In genomic region chr3:53166781-53167291, GRCh38 we compare ENCODE assay signal across 9 cellular contexts. TPM values are rescaled to one million over a fixed set of nuclear protein-coding genes. Genes with fewer than 3 reads are reported as not detected.
A peak's percentile ranks its signal among the peaks of the same experiment; 100 is the strongest.
DNase-seq lines count a peak whose midpoint lies in the region; ATAC-seq and TF ChIP-seq lines count a peak whose summit lies in the region.
"Had no signal": no experiment of that assay in that cellular context is flagged by ENCODE, and none has a peak within 500 bp of the region (broad histone marks: within the 10 kb centered on the region; RNA-seq: fewer than 3 reads in every experiment).

No MANE protein-coding gene starts in this region.

- H3K4me1 ChIP-seq in lower lobe of right lung: peaks cover 83% of the 10 kb centered on the region

- H3K27me3 ChIP-seq in brain microvascular endothelial cell (replicated peaks): no peaks in the 10 kb centered on the region
- no peaks in the 10 kb centered on the region for H3K27me3 ChIP-seq in lower lobe of right lung (ENCODE audit: low read depth)

- H3K36me3 ChIP-seq in brain microvascular endothelial cell (replicated peaks) (no peaks in the 10 kb centered on the region), lower lobe of right lung (peaks cover 17% of the 10 kb centered on the region)

- in situ Hi-C loops in KBM-7 (cut with MboI; ENCODE audit: low pct_unique_long_range_greater_than_20kb, low sequenced_read_pairs): no loop called here
- in situ Hi-C loops in brain microvascular endothelial cell (cut with HindIII; ENCODE audit: low pct_ligation_motif_present, low sequenced_read_pairs): no loop called here

- H3K4me3 ChIP-seq in brain microvascular endothelial cell (ENCODE audit: low read depth, low read length): no peak overlapping the region
- peak overlapping the region; percentile 30 for H3K4me3 ChIP-seq in lower lobe of right lung

- TF ChIP-seq CTCF in brain microvascular endothelial cell (IDR thresholded peaks at IDR 0.05; ENCODE audit: low read depth, low read length, missing control alignments) (no peak), lower lobe of right lung (IDR thresholded peaks at IDR 0.05) (no peak)

- peak; percentile 92 for DNase-seq in AG08396 (ENCODE audit: low spot score)
- peak; percentile 83 for DNase-seq in KBM-7
- DNase-seq in brain microvascular endothelial cell: peak; percentile 25
- peak; percentile 85 for DNase-seq in lower lobe of right lung
- no peak for DNase-seq in NCI-H345 (lab: John Stamatoyannopoulos, UW)
- no peak for DNase-seq in NCI-H2081 treated with DMSO at 0.1 percent for 48 hours (lab: John Stamatoyannopoulos, UW)
- DNase-seq in activated CD4-positive, alpha-beta T cell treated with anti-CD3 and anti-CD28 coated beads for 1 hour: no peak
- DNase-seq: RPMI8226 had no signal

- no peaks in the 10 kb centered on the region for H3K9me3 ChIP-seq in lower lobe of right lung

- H3K27ac ChIP-seq in brain microvascular endothelial cell (no peak overlapping the region), lower lobe of right lung (peak overlapping the region; percentile 73)

- intact Hi-C loops in lower lobe of right lung (cut with DNase I): no loop called here

- peak; percentile 70 to 80 for ATAC-seq in lower lobe of right lung
- no peak for ATAC-seq in HG03045 (IDR thresholded peaks at IDR 0.05; ENCODE audit: unreplicated experiment)

RNA-seq across cellular contexts. Expression of gene PRKCD, which starts 5.8 kb away (rescaled TPM):
- total RNA-seq in lower lobe of right lung: 103 TPM

RNA-seq across cellular contexts. Expression of gene RFT1, which starts 36.6 kb away (rescaled TPM):
- total RNA-seq in lower lobe of right lung: 18.3 TPM

Comparison
In these comparisons a context has a peak if more than half of its experiments do, and no peak if none do; other contexts are left out.
1. DNase-seq: peak in AG08396 (single experiment), KBM-7 (single experiment), brain microvascular endothelial cell (single experiment) and lower lobe of right lung (single experiment); none in NCI-H345 (single experiment), NCI-H2081 treated with DMSO at 0.1 percent for 48 hours (single experiment) and activated CD4-positive, alpha-beta T cell treated with anti-CD3 and anti-CD28 coated beads for 1 hour (single experiment).